ENCODE assay signal across 17 cellular contexts in the genomic region with DNA sequence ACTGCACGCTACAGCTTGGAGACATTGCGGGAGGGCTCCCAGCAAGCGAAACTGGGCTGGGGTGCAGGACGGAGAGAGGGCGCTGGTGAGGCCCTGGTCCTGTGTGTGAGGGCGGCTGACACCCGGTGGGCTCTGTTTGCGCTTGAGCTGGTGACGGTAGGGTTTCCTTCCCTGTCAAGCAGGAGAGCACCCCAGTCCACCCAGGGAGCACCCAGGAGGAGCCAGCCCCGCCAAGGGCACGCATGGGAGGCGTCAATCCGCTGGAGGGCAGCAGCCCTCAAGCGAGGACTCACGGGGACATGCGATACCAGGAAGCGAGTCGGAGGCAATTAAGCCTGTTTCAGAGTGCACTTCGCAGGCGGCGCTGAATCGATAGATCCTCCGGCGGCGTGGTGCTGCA.
DNase-seq lines count a peak whose midpoint lies in the region; ATAC-seq and TF ChIP-seq lines count a peak whose summit lies in the region.
"Had no signal": no experiment of that assay in that cellular context is flagged by ENCODE, and none has a peak within 500 bp of the region (broad histone marks: within the 10 kb centered on the region; RNA-seq: fewer than 3 reads in every experiment).

No MANE protein-coding gene starts in this region.

- no peak overlapping the region for H3K4me3 ChIP-seq in HEK293 (ENCODE audit: low read depth, low read length)
- no peak overlapping the region for H3K4me3 ChIP-seq in mucosa of descending colon
- H3K4me3 ChIP-seq: Peyer's patch, spleen had no signal

- CTCF ChIA-PET in HEK293 (lab: Yijun Ruan, JAX): no interaction called here

- no peak overlapping the region for H3K27ac ChIP-seq in HEK293 (ENCODE audit: extremely low read depth, low read depth, low read length)
- H3K27ac ChIP-seq: Peyer's patch, spleen had no signal

- DNase-seq in DMS153 (lab: John Stamatoyannopoulos, UW): peak; percentile 98
- DNase-seq in NCI-H2196 (lab: John Stamatoyannopoulos, UW; ENCODE audit: unreplicated experiment): peak; percentile 67
- peak in 1 of 3 donors; percentile 46 for DNase-seq in mucosa of descending colon
- no peak for DNase-seq in AML-193 (lab: John Stamatoyannopoulos, UW)
- DNase-seq: activated CD4-positive, CD25-positive, alpha-beta regulatory T cell treated with anti-CD3 and anti-CD28 coated beads, Interleukin-2, amount 50 U/mL, for 72 hours; activated naive CD8-positive, alpha-beta T cell treated with anti-CD3 and anti-CD28 coated beads, Interleukin-2, amount 10 ng/mL, durations not matched to agents 7 days and 5 days; cortex of kidney; hypothalamus; IMR-90; kidney; natural killer cell; Peyer's patch; posterior cingulate gyrus; spleen had no signal

- intact Hi-C loops in mucosa of descending colon (cut with DNase I, micrococcal nuclease): no loop called here

- TF ChIP-seq CTCF in HEK293 (tag by site-specific recombination; IDR thresholded peaks at IDR 0.05) (no peak), mucosa of descending colon (IDR thresholded peaks at IDR 0.05) (no peak)

- ATAC-seq in mucosa of descending colon (peak; percentile 69), HG02798 (IDR thresholded peaks at IDR 0.05; ENCODE audit: poor library complexity, unreplicated experiment) (no peak), HG02885 (IDR thresholded peaks at IDR 0.05; ENCODE audit: poor library complexity, unreplicated experiment) (no peak)
- ATAC-seq: natural killer cell had no signal

- no peaks in the 10 kb centered on the region for H3K4me1 ChIP-seq in HEK293 (ENCODE audit: control insufficient read depth, insufficient read depth, low read length)
- no peaks in the 10 kb centered on the region for H3K4me1 ChIP-seq in mucosa of descending colon (ENCODE audit: low read depth)
- H3K4me1 ChIP-seq: Peyer's patch had no signal

- H3K36me3 ChIP-seq in HEK293 (ENCODE audit: control insufficient read depth in 2 of 2, insufficient read depth in 1 of 2, low read length in 2 of 2) (peaks cover 0 to 6% of the 10 kb centered on the region in 2 experiments; a peak in 1 of 3 replicates), mucosa of descending colon (ENCODE audit: low read depth) (no peaks in the 10 kb centered on the region)
- H3K36me3 ChIP-seq: Peyer's patch had no signal

- POLR2A ChIA-PET in HEK293 (lab: Yijun Ruan, JAX): no interaction called here

- no peaks in the 10 kb centered on the region for H3K9me3 ChIP-seq in HEK293 (ENCODE audit: control insufficient read depth, insufficient read depth, low read depth, low read length)
- H3K9me3 ChIP-seq in mucosa of descending colon: no peaks in the 10 kb centered on the region
- H3K9me3 ChIP-seq: Peyer's patch, spleen had no signal

TF ChIP-seq in HEK293, 187 proteins besides CTCF, POLR2A, EP300 and RAD21:
- TF ChIP-seq ZNF292 (tag by site-specific recombination; IDR thresholded peaks at IDR 0.05; ENCODE audit: borderline replicate concordance, low read depth) (no peak), ZIC2 (tag by site-specific recombination; IDR thresholded peaks at IDR 0.05) (peak; percentile 63), ZNF155 (tag by site-specific recombination; IDR thresholded peaks at IDR 0.05) (no peak), KLF16 (tag by site-specific recombination; IDR thresholded peaks at IDR 0.05) (no peak), ZNF585B (tag by site-specific recombination; IDR thresholded peaks at IDR 0.05) (no peak), ZFHX2 (tag by site-specific recombination; conservative IDR thresholded peaks at IDR 0.05) (peak; percentile 27)
- TF ChIP-seq, protein P1, sequence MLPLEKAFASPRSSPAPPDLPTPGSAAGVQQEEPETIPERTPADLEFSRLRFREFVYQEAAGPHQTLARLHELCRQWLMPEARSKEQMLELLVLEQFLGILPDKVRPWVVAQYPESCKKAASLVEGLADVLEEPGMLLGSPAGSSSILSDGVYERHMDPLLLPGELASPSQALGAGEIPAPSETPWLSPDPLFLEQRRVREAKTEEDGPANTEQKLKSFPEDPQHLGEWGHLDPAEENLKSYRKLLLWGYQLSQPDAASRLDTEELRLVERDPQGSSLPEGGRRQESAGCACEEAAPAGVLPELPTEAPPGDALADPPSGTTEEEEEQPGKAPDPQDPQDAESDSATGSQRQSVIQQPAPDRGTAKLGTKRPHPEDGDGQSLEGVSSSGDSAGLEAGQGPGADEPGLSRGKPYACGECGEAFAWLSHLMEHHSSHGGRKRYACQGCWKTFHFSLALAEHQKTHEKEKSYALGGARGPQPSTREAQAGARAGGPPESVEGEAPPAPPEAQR (tag by site-specific recombination; IDR thresholded peaks at IDR 0.05): no peak

Comparison
In these comparisons a context has a peak if more than half of its experiments do, and no peak if none do; other contexts are left out.
1. DNase-seq: peak in DMS153 (single experiment) and NCI-H2196 (single experiment); none in AML-193 (0 of 2).